8 cellular contexts compared by ENCODE assay signal in genomic region chr2:70140978-70141753, GRCh38. TPM values are rescaled to one million over a fixed set of nuclear protein-coding genes. Genes with fewer than 3 reads are reported as not detected.
DNase-seq lines count a peak whose midpoint lies in the region; ATAC-seq and TF ChIP-seq lines count a peak whose summit lies in the region.

No MANE protein-coding gene starts in this region.

- no peak for DNase-seq in AG04450 (ENCODE audit: low read depth, low spot score)
- DNase-seq in NCI-H82 treated with DMSO at 0.1 percent for 48 hours (lab: John Stamatoyannopoulos, UW; ENCODE audit: unreplicated experiment), result peak; percentile 36
- peak; percentile 56 for DNase-seq in activated T-helper 2 cell treated with anti-CD3 and anti-CD28 coated beads, Interferon-gamma antibody, Interleukin-2, Interleukin-4, amounts not matched to agents 10 μg/mL and 5 μg/mL and 100 μg/mL, durations not matched to agents 14 hours and 24 hours and 36 hours (ENCODE audit: low spot score)
- peak; percentile 72 for DNase-seq in germinal center (ENCODE audit: low spot score)
- no peak for DNase-seq in osteocyte (ENCODE audit: extremely low spot score, unreplicated experiment)

- peak; percentile 62 for TF ChIP-seq POLR2A in GM18526 (IDR thresholded peaks at IDR 0.05; ENCODE audit: extremely low read depth, insufficient read length)

- intact Hi-C loops in activated T-helper 2 cell treated with anti-CD3 and anti-CD28 coated beads, Interferon-gamma antibody, Interleukin-2, Interleukin-4, amounts not matched to agents 10 μg/mL and 5 μg/mL and 100 μg/mL, durations not matched to agents 14 hours and 24 hours and 36 hours (cut with micrococcal nuclease), result loop anchor here (1.0 kb wide), 1 partner anchor 8 kb away; no protein-coding TSS in a partner anchor

- H3K9me3 Mint-ChIP-seq in activated T-helper 2 cell treated with anti-CD3 and anti-CD28 coated beads, Interferon-gamma antibody, Interleukin-2, Interleukin-4, amounts not matched to agents 10 μg/mL and 5 μg/mL and 100 μg/mL, durations not matched to agents 14 hours and 24 hours and 36 hours, result no peaks in the 10 kb centered on the region
- H3K9me3 Mint-ChIP-seq in osteocyte (ENCODE audit: unreplicated experiment), result no peaks in the 10 kb centered on the region

- no peaks in the 10 kb centered on the region for H3K27me3 ChIP-seq in AG04450 (ENCODE audit: control insufficient read depth, insufficient read depth, low read length)

- H3K36me3 Mint-ChIP-seq in activated T-helper 2 cell treated with anti-CD3 and anti-CD28 coated beads, Interferon-gamma antibody, Interleukin-2, Interleukin-4, amounts not matched to agents 10 μg/mL and 5 μg/mL and 100 μg/mL, durations not matched to agents 14 hours and 24 hours and 36 hours (ENCODE audit: low read depth), result peaks cover 7% of the 10 kb centered on the region
- H3K36me3 Mint-ChIP-seq in osteocyte (ENCODE audit: unreplicated experiment), result no peaks in the 10 kb centered on the region

- POLR2A ChIA-PET in AG04450 (lab: Yijun Ruan, JAX), result interaction anchor here (1.4 to 4.5 kb wide), 3 partner anchors 53 to 227 kb away, joined by 5 to 23 read pairs (median 22); partner anchors contain the start of genes MXD1 and PCBP1

- peak overlapping the region; percentile 99 for H3K27ac Mint-ChIP-seq in activated T-helper 2 cell treated with anti-CD3 and anti-CD28 coated beads, Interferon-gamma antibody, Interleukin-2, Interleukin-4, amounts not matched to agents 10 μg/mL and 5 μg/mL and 100 μg/mL, durations not matched to agents 14 hours and 24 hours and 36 hours
- H3K27ac Mint-ChIP-seq in osteocyte (ENCODE audit: unreplicated experiment), result peak overlapping the region; percentile 94

- no peak overlapping the region for H3K27ac ChIP-seq in AG04450 (ENCODE audit: low read depth, low read length)

- peak overlapping the region; percentile 92 for H3K4me3 Mint-ChIP-seq in activated T-helper 2 cell treated with anti-CD3 and anti-CD28 coated beads, Interferon-gamma antibody, Interleukin-2, Interleukin-4, amounts not matched to agents 10 μg/mL and 5 μg/mL and 100 μg/mL, durations not matched to agents 14 hours and 24 hours and 36 hours (ENCODE audit: low read depth)
- H3K4me3 Mint-ChIP-seq in osteocyte (ENCODE audit: unreplicated experiment), result peak overlapping the region; percentile 78

- peaks cover 48% of the 10 kb centered on the region for H3K4me1 Mint-ChIP-seq in activated T-helper 2 cell treated with anti-CD3 and anti-CD28 coated beads, Interferon-gamma antibody, Interleukin-2, Interleukin-4, amounts not matched to agents 10 μg/mL and 5 μg/mL and 100 μg/mL, durations not matched to agents 14 hours and 24 hours and 36 hours (ENCODE audit: low read depth)
- H3K4me1 Mint-ChIP-seq in osteocyte (ENCODE audit: unreplicated experiment), result peaks cover 34% of the 10 kb centered on the region

- ATAC-seq in HG03139 (IDR thresholded peaks at IDR 0.05; ENCODE audit: unreplicated experiment) (peak; percentile 34), GM19467 (IDR thresholded peaks at IDR 0.05; ENCODE audit: unreplicated experiment) (no peak)

- peak overlapping the region; percentile 59 for H3K4me3 ChIP-seq in AG04450 (ENCODE audit: low read depth, low read length)

- no peaks in the 10 kb centered on the region for H3K27me3 Mint-ChIP-seq in activated T-helper 2 cell treated with anti-CD3 and anti-CD28 coated beads, Interferon-gamma antibody, Interleukin-2, Interleukin-4, amounts not matched to agents 10 μg/mL and 5 μg/mL and 100 μg/mL, durations not matched to agents 14 hours and 24 hours and 36 hours (ENCODE audit: low read depth)
- no peaks in the 10 kb centered on the region for H3K27me3 Mint-ChIP-seq in osteocyte (ENCODE audit: unreplicated experiment)

- TF ChIP-seq CTCF in AG04450 (IDR thresholded peaks at IDR 0.05; ENCODE audit: low read depth, low read length) (peak; percentile 26), osteocyte (IDR thresholded peaks at IDR 0.05) (peak; percentile 19)

- CTCF ChIA-PET in AG04450 (lab: Charles Lee), result interaction anchor here (0.6 kb wide), 1 partner anchor 284 kb away, joined by 10 read pairs; no protein-coding TSS in a partner anchor

- H3K9me3 ChIP-seq in AG04450 (ENCODE audit: control insufficient read depth, insufficient read depth, low read length), result no peaks in the 10 kb centered on the region

RNA-seq across cellular contexts. Expression of gene C2orf42, which starts 49.7 kb away (rescaled TPM):
- polyA plus RNA-seq in AG04450 (2011; rRNA removed), result 9.8 and 10.7 TPM in 2 replicates
- 41.1 and 47.4 TPM in 2 replicates for polyA minus RNA-seq in AG04450 (2011; rRNA and poly(A)+ RNA removed)
- total RNA-seq in activated T-helper 2 cell treated with anti-CD3 and anti-CD28 coated beads, Interferon-gamma antibody, Interleukin-2, Interleukin-4, amounts not matched to agents 10 μg/mL and 5 μg/mL and 100 μg/mL, durations not matched to agents 14 hours and 24 hours and 36 hours, result 22.1 and 24.7 TPM in 2 replicates
- total RNA-seq in osteocyte, result 21.9 and 25.7 TPM in 2 replicates

RNA-seq across cellular contexts. Expression of gene PCBP1, which starts 53.9 kb away (rescaled TPM):
- 63.8 and 91.3 TPM in 2 replicates for polyA plus RNA-seq in AG04450 (2011; rRNA removed)
- polyA minus RNA-seq in AG04450 (2011; rRNA and poly(A)+ RNA removed), result 65.2 and 76.3 TPM in 2 replicates
- 433 and 442 TPM in 2 replicates for total RNA-seq in activated T-helper 2 cell treated with anti-CD3 and anti-CD28 coated beads, Interferon-gamma antibody, Interleukin-2, Interleukin-4, amounts not matched to agents 10 μg/mL and 5 μg/mL and 100 μg/mL, durations not matched to agents 14 hours and 24 hours and 36 hours
- total RNA-seq in osteocyte, result 261 and 262 TPM in 2 replicates

Comparison
In these comparisons a context has a peak if more than half of its experiments do, and no peak if none do; other contexts are left out.
1. DNase-seq: peak in NCI-H82 treated with DMSO at 0.1 percent for 48 hours (single experiment), activated T-helper 2 cell treated with anti-CD3 and anti-CD28 coated beads, Interferon-gamma antibody, Interleukin-2, Interleukin-4, amounts not matched to agents 10 μg/mL and 5 μg/mL and 100 μg/mL, durations not matched to agents 14 hours and 24 hours and 36 hours (single experiment) and germinal center (single experiment); none in AG04450 (single experiment) and osteocyte (single experiment).